9 cellular contexts compared by ENCODE assay signal in the genomic region with DNA sequence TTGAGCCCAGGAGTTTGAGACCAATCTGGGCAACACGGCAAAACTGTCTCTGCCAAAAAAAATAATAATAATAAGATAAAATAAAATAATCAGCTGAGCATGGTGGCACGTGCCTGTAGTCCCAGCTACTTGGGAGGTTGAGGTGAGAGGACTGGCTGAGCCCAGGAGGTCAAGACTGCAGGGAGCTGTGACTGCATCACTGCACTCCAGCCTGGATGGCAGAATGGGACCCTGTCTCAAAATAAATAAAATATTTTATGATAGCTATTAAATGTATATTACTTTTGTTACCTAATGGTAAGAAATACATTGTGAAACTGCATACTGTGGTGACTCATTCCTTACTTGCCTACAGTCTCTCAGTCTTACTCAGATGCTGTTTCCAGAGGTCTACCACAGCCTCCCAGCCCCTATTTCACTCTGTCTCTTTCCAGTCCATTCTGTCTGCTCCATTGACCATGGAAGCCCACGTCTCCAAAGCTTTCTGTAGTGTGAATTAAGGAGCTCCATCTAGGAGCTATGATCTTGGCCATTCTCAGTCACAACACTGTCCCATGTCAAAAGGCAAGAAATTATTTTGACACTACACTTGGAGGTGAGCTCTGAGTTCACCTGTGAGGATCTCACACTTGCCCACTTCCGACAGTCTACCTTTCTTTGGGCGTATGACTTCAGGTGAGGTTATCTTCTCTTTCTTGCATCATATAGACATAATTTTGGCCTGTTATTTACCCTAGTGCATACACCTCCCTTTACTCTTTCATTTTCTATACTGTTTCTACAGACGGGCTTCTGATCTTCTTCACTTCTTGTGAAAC. TPM values are rescaled to one million over a fixed set of nuclear protein-coding genes. Genes with fewer than 3 reads are reported as not detected.
DNase-seq lines count a peak whose midpoint lies in the region; ATAC-seq, FAIRE-seq and TF ChIP-seq lines count a peak whose summit lies in the region.
"Had no signal": no experiment of that assay in that cellular context is flagged by ENCODE, and none has a peak within 500 bp of the region (broad histone marks: within the 10 kb centered on the region; RNA-seq: fewer than 3 reads in every experiment).

No MANE protein-coding gene starts in this region.

- H3K27ac ChIP-seq in PC-9 = no peak overlapping the region

- DNase-seq in GM12892 (ENCODE audit: insufficient read length) (peak; percentile 20), LHCN-M2 (ENCODE audit: low read depth) (peak; percentile 50), NCI-H2029 (lab: John Stamatoyannopoulos, UW) (no peak), PC-9 (no peak), midbrain (lab: John Stamatoyannopoulos, UW) (no peak)
- no peak for DNase-seq in effector CD4-positive, alpha-beta T cell

- intact Hi-C loops in PC-9 (cut with micrococcal nuclease; ENCODE audit: unreplicated experiment) = no loop called here

- H3K4me3 ChIP-seq in PC-9 = no peak overlapping the region

- no peaks in the 10 kb centered on the region for H3K9me2 ChIP-seq in PC-9 (ENCODE audit: insufficient read depth)

- no peaks in the 10 kb centered on the region for H3K36me3 ChIP-seq in PC-9 (ENCODE audit: low read depth)

- H3K4me2 ChIP-seq in PC-9 = no peak overlapping the region; the same call in 1 of the 2 replicates

- no peaks in the 10 kb centered on the region for H3K27me3 ChIP-seq in PC-9 (ENCODE audit: insufficient read depth, low read depth)

- H3F3A ChIP-seq in PC-9 (ENCODE audit: insufficient read depth, low read depth) = no peaks in the 10 kb centered on the region

- POLR2A ChIA-PET in PC-9 (lab: Charles Lee; ENCODE audit: unreplicated experiment) = no interaction called here

- no peaks in the 10 kb centered on the region for H3K9me3 ChIP-seq in PC-9 (ENCODE audit: insufficient read depth, low read depth)

- peaks cover 10% of the 10 kb centered on the region for H3K4me1 ChIP-seq in PC-9 (replicated peaks; ENCODE audit: insufficient read depth)

- no peaks in the 10 kb centered on the region for H3K79me2 ChIP-seq in PC-9 (ENCODE audit: low read depth)

- no peak overlapping the region for H2AFZ ChIP-seq in PC-9

- no peaks in the 10 kb centered on the region for H4K20me1 ChIP-seq in PC-9 (ENCODE audit: insufficient read depth)

- CTCF ChIA-PET in PC-9 (lab: Charles Lee) = no interaction called here

- BruUV-seq in PC-9 (replicated peaks; lab: Mats Ljungman, UMichigan) = no TSS peak

- TF ChIP-seq POLR2A in GM12892 (IDR thresholded peaks at IDR 0.05; ENCODE audit: low read depth, low read length) = no peak

- TF ChIP-seq CTCF in PC-9 (conservative IDR thresholded peaks at IDR 0.05) = no peak

- ATAC-seq in GM21529 (IDR thresholded peaks at IDR 0.05; ENCODE audit: unreplicated experiment) (peak; percentile 92), esophagus mucosa (peak; percentile 38)

- peak; percentile 87 for FAIRE-seq in GM12892 (lab: Jason Lieb, UNC)
- FAIRE-seq: endometrium had no signal

RNA-seq across cellular contexts. Expression of a gene that starts 22.4 kb away (rescaled TPM):
- 7.8 TPM for polyA plus RNA-seq in GM12892 (2012; ENCODE audit: missing spikeins)
- total RNA-seq in LHCN-M2 (2014; rRNA removed) = 14.6 and 15.6 TPM in 2 replicates
- polyA plus RNA-seq in LHCN-M2 (2012) = 8.6 TPM
- total RNA-seq in esophagus mucosa = 19.3 TPM
- 22.5 and 25.0 TPM in 2 replicates for total RNA-seq in PC-9 (2021)

Comparison
In these comparisons a context has a peak if more than half of its experiments do, and no peak if none do; other contexts are left out.
1. DNase-seq: peak in GM12892 (single experiment) and LHCN-M2 (single experiment); none in NCI-H2029 (single experiment), PC-9 (0 of 2), effector CD4-positive, alpha-beta T cell (single experiment) and midbrain (single experiment).